ENCODE assay signal across 14 cellular contexts in genomic region chr20:10454135-10454750, GRCh38. TPM values are rescaled to one million over a fixed set of nuclear protein-coding genes. Genes with fewer than 3 reads are reported as not detected.
A peak's percentile ranks its signal among the peaks of the same experiment; 100 is the strongest.
DNase-seq lines count a peak whose midpoint lies in the region; TF ChIP-seq lines count a peak whose summit lies in the region.
"Had no signal": no experiment of that assay in that cellular context is flagged by ENCODE, and none has a peak within 500 bp of the region (broad histone marks: within the 10 kb centered on the region; RNA-seq: fewer than 3 reads in every experiment).

No MANE protein-coding gene starts in this region.

- no peak overlapping the region for H3K23ac ChIP-seq in H9 (ENCODE audit: insufficient read length, low read depth, low read length)

- peaks cover 6% of the 10 kb centered on the region; the same call in 1 of the 2 replicates for H3K36me3 ChIP-seq in OCI-LY7 (ENCODE audit: insufficient read depth, low read length)
- H3K36me3 ChIP-seq in neutrophil = no peaks in the 10 kb centered on the region
- H3K36me3 ChIP-seq: stomach had no signal

- CTCF ChIA-PET in activated CD4-positive, alpha-beta memory T cell treated with anti-CD3 and anti-CD28 coated beads, Interleukin-2, amount 10 ng/mL, durations not matched to agents 7 days and 5 days (lab: Charles Lee) = no interaction called here
- CTCF ChIA-PET in activated CD4-positive, alpha-beta memory T cell treated with anti-CD3 and anti-CD28 coated beads for 36 hours (lab: Charles Lee) = no interaction called here
- CTCF ChIA-PET in OCI-LY7 (lab: Charles Lee; ENCODE audit: unreplicated experiment) = no interaction called here

- H3K4me3 ChIP-seq in OCI-LY7 (ENCODE audit: low read depth, low read length, poor library complexity, severe bottlenecking) = no peak overlapping the region
- no peak overlapping the region for H3K4me3 ChIP-seq in neutrophil (ENCODE audit: low read depth in 1 of 2, low read length in 1 of 2)
- H3K4me3 ChIP-seq: PC-9, stomach had no signal

- POLR2A ChIA-PET in activated CD4-positive, alpha-beta memory T cell treated with anti-CD3 and anti-CD28 coated beads, Interleukin-2, amount 10 ng/mL, durations not matched to agents 7 days and 5 days (lab: Charles Lee) = interaction anchor here (3.0 kb wide), 1 partner anchor 20 kb away, joined by 33 read pairs; the partner anchor contains the start of genes MKKS and SLX4IP
- POLR2A ChIA-PET in activated CD4-positive, alpha-beta memory T cell treated with anti-CD3 and anti-CD28 coated beads for 36 hours (lab: Charles Lee) = no interaction called here
- POLR2A ChIA-PET in OCI-LY7 (lab: Charles Lee) = interaction anchor here (0.5 to 1.9 kb wide), 2 partner anchors 12 to 26 kb away, joined by 3 to 10 read pairs; no protein-coding TSS in a partner anchor

- peaks cover 27% of the 10 kb centered on the region for H3K36me3 Mint-ChIP-seq in activated CD4-positive, alpha-beta memory T cell treated with anti-CD3 and anti-CD28 coated beads, Interleukin-2, amount 10 ng/mL, durations not matched to agents 7 days and 5 days (ENCODE audit: low read depth)
- H3K36me3 Mint-ChIP-seq in activated CD4-positive, alpha-beta memory T cell treated with anti-CD3 and anti-CD28 coated beads for 36 hours = peaks cover 18% of the 10 kb centered on the region
- peaks cover 0 to 9% (median 7%) of the 10 kb centered on the region in 3 experiments; a peak in 4 of 7 replicates for H3K36me3 Mint-ChIP-seq in H9 (ENCODE audit: insufficient read depth in 1 of 3, low read depth in 3 of 3)
- peaks cover 15% of the 10 kb centered on the region for H3K36me3 Mint-ChIP-seq in progenitor cell of endocrine pancreas (ENCODE audit: insufficient read depth)

- no peak overlapping the region for H3K27ac ChIP-seq in H9 (ENCODE audit: insufficient read length, low read depth, low read length)
- H3K27ac ChIP-seq in OCI-LY7 (ENCODE audit: low read depth, low read length, poor library complexity, severe bottlenecking) = no peak overlapping the region
- peak overlapping the region; percentile 78 for H3K27ac ChIP-seq in neutrophil
- H3K27ac ChIP-seq: PC-9, stomach had no signal

- no peaks in the 10 kb centered on the region for H3K79me1 ChIP-seq in H9 (ENCODE audit: insufficient read depth, low read depth, low read length, poor library complexity, severe bottlenecking)

- no peak overlapping the region for H2BK20ac ChIP-seq in H9 (ENCODE audit: low read depth, low read length, poor library complexity, severe bottlenecking)

- H4K8ac ChIP-seq in H9 (replicated peaks; ENCODE audit: insufficient read length, low read depth, low read length) = no peak overlapping the region

- H3K4me1 ChIP-seq in H9 (ENCODE audit: insufficient read depth, low read length) (peaks cover 3% of the 10 kb centered on the region), OCI-LY7 (ENCODE audit: insufficient read depth, low read length, poor library complexity, severe bottlenecking) (peaks cover 18% of the 10 kb centered on the region), neutrophil (ENCODE audit: control insufficient read depth in 1 of 2, insufficient read depth in 1 of 2, low read depth in 1 of 2, low read length in 1 of 2) (peaks cover 24 to 25% of the 10 kb centered on the region in 2 experiments)

- H3K9me3 Mint-ChIP-seq in activated CD4-positive, alpha-beta memory T cell treated with anti-CD3 and anti-CD28 coated beads, Interleukin-2, amount 10 ng/mL, durations not matched to agents 7 days and 5 days = peaks cover 4% of the 10 kb centered on the region
- H3K9me3 Mint-ChIP-seq in activated CD4-positive, alpha-beta memory T cell treated with anti-CD3 and anti-CD28 coated beads for 36 hours = peaks cover 13% of the 10 kb centered on the region
- peaks cover 0 to 3% of the 10 kb centered on the region in 2 experiments; a peak in 3 of 5 replicates for H3K9me3 Mint-ChIP-seq in H9
- peaks cover 10% of the 10 kb centered on the region for H3K9me3 Mint-ChIP-seq in progenitor cell of endocrine pancreas (ENCODE audit: low read depth)

- no peak overlapping the region for H3K4me3 Mint-ChIP-seq in activated CD4-positive, alpha-beta memory T cell treated with anti-CD3 and anti-CD28 coated beads, Interleukin-2, amount 10 ng/mL, durations not matched to agents 7 days and 5 days
- H3K4me3 Mint-ChIP-seq in activated CD4-positive, alpha-beta memory T cell treated with anti-CD3 and anti-CD28 coated beads for 36 hours = no peak overlapping the region
- no peak overlapping the region for H3K4me3 Mint-ChIP-seq in H9
- no peak overlapping the region for H3K4me3 Mint-ChIP-seq in progenitor cell of endocrine pancreas (ENCODE audit: low read depth)

- no peak for DNase-seq in activated CD4-positive, alpha-beta memory T cell treated with anti-CD3 and anti-CD28 coated beads, Interleukin-2, amount 10 ng/mL, durations not matched to agents 7 days and 5 days
- no peak for DNase-seq in activated CD4-positive, alpha-beta memory T cell treated with anti-CD3 and anti-CD28 coated beads for 36 hours
- DNase-seq in H9 = no peak
- no peak for DNase-seq in OCI-LY7 (ENCODE audit: low spot score)
- DNase-seq in progenitor cell of endocrine pancreas (ENCODE audit: low spot score, unreplicated experiment) = no peak
- DNase-seq in NCI-H2227 (lab: John Stamatoyannopoulos, UW; ENCODE audit: unreplicated experiment) = no peak
- no peak for DNase-seq in RKO (ENCODE audit: low spot score)
- DNase-seq: activated effector memory CD4-positive, alpha-beta T cell treated with Interleukin-2 at 50 U/mL for 16 hours; cortex of kidney; foreskin melanocyte; NCI-H1417; PC-9; stomach had no signal

- no peak overlapping the region for H2AK5ac ChIP-seq in H9 (ENCODE audit: insufficient read length, low read length)

- BruUV-seq in OCI-LY7 (replicated peaks; lab: Mats Ljungman, UMichigan) = no TSS peak

- H3K4me2 ChIP-seq in H9 (ENCODE audit: insufficient read depth, insufficient read length, low read length) (no peak overlapping the region), OCI-LY7 (ENCODE audit: low read length) (peak overlapping the region; percentile 63)
- H3K4me2 ChIP-seq: PC-9 had no signal

- H3K79me2 ChIP-seq in H9 (ENCODE audit: insufficient read depth, low read length) (no peaks in the 10 kb centered on the region; the same call in 1 of the 2 replicates), OCI-LY7 (ENCODE audit: insufficient read depth, low read depth, low read length) (peaks cover 43% of the 10 kb centered on the region)

- H3K9me3 ChIP-seq in H9 (ENCODE audit: control insufficient read depth, low read depth, low read length) (no peaks in the 10 kb centered on the region), OCI-LY7 (ENCODE audit: low read length) (peaks cover 3% of the 10 kb centered on the region; the same call in 1 of the 2 replicates), neutrophil (no peaks in the 10 kb centered on the region)

- peaks cover 19% of the 10 kb centered on the region for H3K4me1 Mint-ChIP-seq in activated CD4-positive, alpha-beta memory T cell treated with anti-CD3 and anti-CD28 coated beads, Interleukin-2, amount 10 ng/mL, durations not matched to agents 7 days and 5 days
- peaks cover 16% of the 10 kb centered on the region for H3K4me1 Mint-ChIP-seq in activated CD4-positive, alpha-beta memory T cell treated with anti-CD3 and anti-CD28 coated beads for 36 hours (ENCODE audit: low read depth)
- H3K4me1 Mint-ChIP-seq in H9 = peaks cover 9 to 10% of the 10 kb centered on the region in 2 experiments
- no peaks in the 10 kb centered on the region for H3K4me1 Mint-ChIP-seq in progenitor cell of endocrine pancreas (ENCODE audit: low read depth)

- no peak overlapping the region for H3T11ph ChIP-seq in H9 (ENCODE audit: low read length)

- no peaks in the 10 kb centered on the region for H3K23me2 ChIP-seq in H9 (ENCODE audit: insufficient read length, low read depth, low read length, poor library complexity, severe bottlenecking)

- H3K27me3 Mint-ChIP-seq in activated CD4-positive, alpha-beta memory T cell treated with anti-CD3 and anti-CD28 coated beads, Interleukin-2, amount 10 ng/mL, durations not matched to agents 7 days and 5 days = no peaks in the 10 kb centered on the region
- no peaks in the 10 kb centered on the region for H3K27me3 Mint-ChIP-seq in activated CD4-positive, alpha-beta memory T cell treated with anti-CD3 and anti-CD28 coated beads for 36 hours
- H3K27me3 Mint-ChIP-seq in H9 (ENCODE audit: low read depth) = no peaks in the 10 kb centered on the region
- H3K27me3 Mint-ChIP-seq in progenitor cell of endocrine pancreas = no peaks in the 10 kb centered on the region

- no peak overlapping the region for H3K18ac ChIP-seq in H9 (ENCODE audit: insufficient read length, low read depth, low read length)

- H2BK120ac ChIP-seq in H9 (ENCODE audit: low read depth, low read length, poor library complexity, severe bottlenecking) = no peak overlapping the region

- no peak overlapping the region for H3K56ac ChIP-seq in H9 (ENCODE audit: insufficient read length, low read depth, low read length)

- H2AFZ ChIP-seq in H9 (ENCODE audit: low read length) (no peak overlapping the region), OCI-LY7 (ENCODE audit: low read length) (no peak overlapping the region)
- H2AFZ ChIP-seq: PC-9 had no signal

- no peak overlapping the region for H4K5ac ChIP-seq in H9 (ENCODE audit: insufficient read length, low read depth, low read length)

- H4K20me1 ChIP-seq in H9 (ENCODE audit: control insufficient read depth, insufficient read depth, insufficient read length) (no peaks in the 10 kb centered on the region), OCI-LY7 (ENCODE audit: insufficient read depth, low read length) (no peaks in the 10 kb centered on the region)

- no peak overlapping the region for H3K4ac ChIP-seq in H9 (ENCODE audit: low read depth, low read length)

- no peaks in the 10 kb centered on the region for H3K9me2 ChIP-seq in OCI-LY7 (ENCODE audit: insufficient read depth, low read length)

- no peak overlapping the region for H4K91ac ChIP-seq in H9 (ENCODE audit: insufficient read length, low read depth, low read length)

- H3K27ac Mint-ChIP-seq in activated CD4-positive, alpha-beta memory T cell treated with anti-CD3 and anti-CD28 coated beads, Interleukin-2, amount 10 ng/mL, durations not matched to agents 7 days and 5 days = peak overlapping the region; percentile 3
- no peak overlapping the region for H3K27ac Mint-ChIP-seq in activated CD4-positive, alpha-beta memory T cell treated with anti-CD3 and anti-CD28 coated beads for 36 hours
- H3K27ac Mint-ChIP-seq in H9 = peak overlapping the region in 2 of 3 experiments; percentile 6 to 66; a peak in 3 of 7 replicates
- H3K27ac Mint-ChIP-seq in progenitor cell of endocrine pancreas = no peak overlapping the region

- H3K27me3 ChIP-seq in H9 (ENCODE audit: insufficient read depth, low read length) (no peaks in the 10 kb centered on the region), neutrophil (no peaks in the 10 kb centered on the region)
- H3K27me3 ChIP-seq: stomach had no signal

- intact Hi-C loops in activated CD4-positive, alpha-beta memory T cell treated with anti-CD3 and anti-CD28 coated beads for 36 hours (cut with micrococcal nuclease) = no loop called here
- intact Hi-C loops in OCI-LY7 (cut with micrococcal nuclease; ENCODE audit: unreplicated experiment) = no loop called here

- no peak overlapping the region for H3K14ac ChIP-seq in H9 (ENCODE audit: insufficient read depth, low read length)

- no peak overlapping the region for H2BK5ac ChIP-seq in H9 (ENCODE audit: insufficient read length, low read length)

- no peak overlapping the region for H3K9ac ChIP-seq in H9 (ENCODE audit: extremely low read depth, insufficient read length, low read length)

- H2BK15ac ChIP-seq in H9 (ENCODE audit: low read depth, low read length) = no peak overlapping the region

- TF ChIP-seq CTCF in H9 (conservative IDR thresholded peaks at IDR 0.05) = no peak
- no peak for TF ChIP-seq CTCF in OCI-LY7 (conservative IDR thresholded peaks at IDR 0.05; ENCODE audit: low read length)
- no peak for TF ChIP-seq CTCF in neutrophil (IDR thresholded peaks at IDR 0.05)
- TF ChIP-seq CTCF in progenitor cell of endocrine pancreas (IDR thresholded peaks at IDR 0.05; ENCODE audit: unreplicated experiment) = no peak

- no peak overlapping the region for H2BK12ac ChIP-seq in H9 (ENCODE audit: insufficient read length, low read depth, low read length)

RNA-seq across cellular contexts. Expression of gene SLX4IP, which starts 19.1 kb away (rescaled TPM):
- total RNA-seq in activated CD4-positive, alpha-beta memory T cell treated with anti-CD3 and anti-CD28 coated beads, Interleukin-2, amount 10 ng/mL, durations not matched to agents 7 days and 5 days = 1 to 10 TPM; 6.2 TPM
- 1 to 10 TPM; 5.5 to 6.3 TPM for total RNA-seq in activated CD4-positive, alpha-beta memory T cell treated with anti-CD3 and anti-CD28 coated beads for 36 hours
- 7.1 and 7.9 TPM in 2 replicates for total RNA-seq in H9 (2021)
- 3.4 and 4.1 TPM in 2 replicates for total RNA-seq in OCI-LY7 (2014; rRNA removed; shearing (Covaris generic))
- 8.7 and 9.2 TPM in 2 replicates for total RNA-seq in OCI-LY7 (2022)
- total RNA-seq in progenitor cell of endocrine pancreas = 11.6 and 12.0 TPM in 2 replicates

RNA-seq across cellular contexts. Expression of gene MKKS, which starts 20.2 kb away (rescaled TPM):
- 1 to 10 TPM; 7.1 to 8.2 TPM for total RNA-seq in activated CD4-positive, alpha-beta memory T cell treated with anti-CD3 and anti-CD28 coated beads, Interleukin-2, amount 10 ng/mL, durations not matched to agents 7 days and 5 days
- total RNA-seq in activated CD4-positive, alpha-beta memory T cell treated with anti-CD3 and anti-CD28 coated beads for 36 hours = 1 to 10 TPM; 7.1 to 7.5 TPM
- total RNA-seq in H9 (2021) (10.6 and 11.6 TPM in 2 replicates), OCI-LY7 (2022) (5.6 and 5.9 TPM in 2 replicates), progenitor cell of endocrine pancreas (17.8 and 18.7 TPM in 2 replicates)
- total RNA-seq in OCI-LY7 (2014; rRNA removed; shearing (Covaris generic)) = 1.0 and 1.4 TPM in 2 replicates

Comparison
In these comparisons a context has a peak if more than half of its experiments do, and no peak if none do; other contexts are left out.
1. H3K27ac Mint-ChIP-seq: peak in activated CD4-positive, alpha-beta memory T cell treated with anti-CD3 and anti-CD28 coated beads, Interleukin-2, amount 10 ng/mL, durations not matched to agents 7 days and 5 days (single experiment) and H9 (2 of 3); none in activated CD4-positive, alpha-beta memory T cell treated with anti-CD3 and anti-CD28 coated beads for 36 hours (single experiment) and progenitor cell of endocrine pancreas (single experiment).